ENCODE assay signal across 21 cellular contexts in the genomic region with DNA sequence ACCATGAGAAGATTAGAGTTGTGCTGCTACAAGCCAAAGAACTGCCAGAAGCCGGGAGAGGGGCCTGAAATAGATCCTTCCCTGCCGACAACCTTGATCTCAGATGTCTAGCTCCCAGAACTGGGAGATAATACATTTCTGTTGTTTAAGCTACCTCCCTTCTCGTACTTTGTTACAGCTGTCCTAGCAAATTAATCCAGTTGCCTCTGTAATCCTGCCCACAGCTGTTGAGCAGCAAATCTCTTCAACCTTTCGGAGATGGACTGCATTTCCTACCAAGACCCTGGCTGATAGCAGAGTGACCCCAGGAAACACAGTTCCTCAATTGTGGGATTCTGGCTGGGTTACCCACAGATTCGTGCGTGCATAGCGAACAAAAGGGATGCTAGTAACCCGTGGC. TPM values are rescaled to one million over a fixed set of nuclear protein-coding genes. Genes with fewer than 3 reads are reported as not detected.
A peak's percentile ranks its signal among the peaks of the same experiment; 100 is the strongest.
DNase-seq lines count a peak whose midpoint lies in the region; ATAC-seq and TF ChIP-seq lines count a peak whose summit lies in the region.
"Had no signal": no experiment of that assay in that cellular context is flagged by ENCODE, and none has a peak within 500 bp of the region (broad histone marks: within the 10 kb centered on the region; RNA-seq: fewer than 3 reads in every experiment).

No MANE protein-coding gene starts in this region.

- peaks cover 34% of the 10 kb centered on the region for H3K4me1 Mint-ChIP-seq in stimulated activated memory B cell treated with anti-CD40 and anti-IgM and Interleukin-4, amounts not matched to agents 10 μg/mL and 1 μg/mL and 100 μg/mL, for 72 hours

- no peaks in the 10 kb centered on the region for H3K27me3 Mint-ChIP-seq in stimulated activated memory B cell treated with anti-CD40 and anti-IgM and Interleukin-4, amounts not matched to agents 10 μg/mL and 1 μg/mL and 100 μg/mL, for 72 hours

- CTCF ChIA-PET in PC-3 (lab: Charles Lee), result no interaction called here

- H4K20me1 ChIP-seq in PC-3 (ENCODE audit: low read length), result peaks cover 19% of the 10 kb centered on the region

- H3K27ac ChIP-seq in right atrium auricular region (peak overlapping the region; percentile 89 to 94), WERI-Rb-1 (peak overlapping the region; percentile 64), PC-3 (ENCODE audit: low read length) (no peak overlapping the region)

- POLR2A ChIA-PET in PC-3 (lab: Charles Lee; ENCODE audit: unreplicated experiment), result no interaction called here

- H3K27ac Mint-ChIP-seq in stimulated activated memory B cell treated with anti-CD40 and anti-IgM and Interleukin-4, amounts not matched to agents 10 μg/mL and 1 μg/mL and 100 μg/mL, for 72 hours, result peak overlapping the region; percentile 56
- H3K27ac Mint-ChIP-seq: CD4-positive, alpha-beta T cell had no signal

- TF ChIP-seq CTCF in right atrium auricular region (IDR thresholded peaks at IDR 0.05) (no peak), WERI-Rb-1 (IDR thresholded peaks at IDR 0.05; ENCODE audit: low read depth, low read length) (no peak), PC-3 (conservative IDR thresholded peaks at IDR 0.05; ENCODE audit: low read depth, low read length) (no peak)

- no peak overlapping the region for H3K4me2 ChIP-seq in PC-3 (ENCODE audit: low read length)

- no peaks in the 10 kb centered on the region for H3K9me2 ChIP-seq in PC-3 (replicated peaks; ENCODE audit: low read length)

- no peak overlapping the region for H3K4me3 ChIP-seq in right atrium auricular region
- H3K4me3 ChIP-seq in WERI-Rb-1 (ENCODE audit: low read depth, low read length), result peak overlapping the region; percentile 30
- no peak overlapping the region for H3K4me3 ChIP-seq in PC-3 (ENCODE audit: low read length)
- H3K4me3 ChIP-seq: A549, HAP-1 had no signal

- peaks cover 20% of the 10 kb centered on the region for H3K79me2 ChIP-seq in PC-3 (ENCODE audit: low read length)

- H3K9me3 Mint-ChIP-seq in stimulated activated memory B cell treated with anti-CD40 and anti-IgM and Interleukin-4, amounts not matched to agents 10 μg/mL and 1 μg/mL and 100 μg/mL, for 72 hours, result no peaks in the 10 kb centered on the region
- H3K9me3 Mint-ChIP-seq: CD4-positive, alpha-beta T cell had no signal

- H3K4me1 ChIP-seq in right atrium auricular region (peaks cover 0 to 49% of the 10 kb centered on the region in 2 donors), PC-3 (ENCODE audit: insufficient read depth, low read length) (peaks cover 25% of the 10 kb centered on the region)

- H3K9ac ChIP-seq in PC-3 (ENCODE audit: low read length), result no peak overlapping the region

- DNase-seq in right atrium auricular region (ENCODE audit: low spot score) (no peak), left cardiac atrium (no peak), WERI-Rb-1 (peak; percentile 71), myocyte (ENCODE audit: low read depth) (peak; percentile 36), PC-3 (no peak), SIG-M5 treated with dmso at 0.1 percent for 504 hours (lab: John Stamatoyannopoulos, UW; ENCODE audit: unreplicated experiment) (no peak)
- DNase-seq in activated CD4-positive, alpha-beta T cell treated with anti-CD3 and anti-CD28 coated beads for 48 hours, result no peak
- DNase-seq: CD4-positive, alpha-beta T cell; GF-D8; IMR-90; Karpas-422; NCI-H1048; NCI-H1436; NCI-H2029; NCI-H2171; NCI-H69; NK-92 treated with Interleukin-12 subunit alpha and Interleukin-12 subunit beta, amount 100 ng/mL, for 24 hours; SHP77 treated with DMSO at 0.1 percent for 48 hours had no signal

- H3K9me3 ChIP-seq in right atrium auricular region (no peaks in the 10 kb centered on the region), WERI-Rb-1 (ENCODE audit: severe bottlenecking) (no peaks in the 10 kb centered on the region), PC-3 (ENCODE audit: low read length) (no peaks in the 10 kb centered on the region)
- H3K9me3 ChIP-seq: A549, HAP-1 had no signal

- no peak overlapping the region for H2AFZ ChIP-seq in PC-3 (ENCODE audit: low read length)

- no peak overlapping the region for H3K4me3 Mint-ChIP-seq in stimulated activated memory B cell treated with anti-CD40 and anti-IgM and Interleukin-4, amounts not matched to agents 10 μg/mL and 1 μg/mL and 100 μg/mL, for 72 hours

- H3K27me3 ChIP-seq in right atrium auricular region, result no peaks in the 10 kb centered on the region
- no peaks in the 10 kb centered on the region for H3K27me3 ChIP-seq in WERI-Rb-1 (ENCODE audit: insufficient read depth, low read depth, severe bottlenecking)
- H3K27me3 ChIP-seq in PC-3 (ENCODE audit: low read length), result no peaks in the 10 kb centered on the region

- H3F3A ChIP-seq in PC-3 (ENCODE audit: low read length, unreplicated experiment), result no peaks in the 10 kb centered on the region

- no peaks in the 10 kb centered on the region for H3K36me3 Mint-ChIP-seq in stimulated activated memory B cell treated with anti-CD40 and anti-IgM and Interleukin-4, amounts not matched to agents 10 μg/mL and 1 μg/mL and 100 μg/mL, for 72 hours

- H3K36me3 ChIP-seq in right atrium auricular region (no peaks in the 10 kb centered on the region), WERI-Rb-1 (no peaks in the 10 kb centered on the region), PC-3 (ENCODE audit: low read depth, low read length) (no peaks in the 10 kb centered on the region)
- H3K36me3 ChIP-seq: HAP-1 had no signal

- ATAC-seq in left cardiac atrium, result no peak
- ATAC-seq in stimulated activated memory B cell treated with anti-CD40 and anti-IgM and Interleukin-4, amounts not matched to agents 10 μg/mL and 1 μg/mL and 100 μg/mL, for 72 hours, result no peak
- ATAC-seq in PC-3, result no peak
- ATAC-seq: A549 had no signal

- BruUV-seq in PC-3 (replicated peaks; lab: Mats Ljungman, UMichigan), result no TSS peak

- intact Hi-C loops in left cardiac atrium (cut with DNase I) (loop anchor here (2.0 to 5.0 kb wide), 4 partner anchors 117 to 142 kb away; no protein-coding TSS in a partner anchor), PC-3 (cut with micrococcal nuclease) (loop anchor here (2.0 kb wide), 1 partner anchor 51 kb away; no protein-coding TSS in a partner anchor)

RNA-seq across cellular contexts. Expression of a gene that starts 2.6 kb away (rescaled TPM):
- total RNA-seq in right atrium auricular region, result 10 to 100 TPM; 42.3 to 50.3 TPM
- total RNA-seq in left cardiac atrium, result 10 to 100 TPM; 33.4 to 41.2 TPM
- 14.7 and 18.6 TPM in 2 replicates for total RNA-seq in myocyte
- polyA plus RNA-seq in myocyte (2012), result 8.7 TPM
- total RNA-seq in PC-3 (2014; rRNA removed), result 39.7 and 41.7 TPM in 2 replicates

Comparison
In these comparisons a context has a peak if more than half of its experiments do, and no peak if none do; other contexts are left out.
1. DNase-seq: peak in WERI-Rb-1 (single experiment) and myocyte (single experiment); none in right atrium auricular region (single experiment), left cardiac atrium (single experiment), activated CD4-positive, alpha-beta T cell treated with anti-CD3 and anti-CD28 coated beads for 48 hours (single experiment), PC-3 (single experiment) and SIG-M5 treated with dmso at 0.1 percent for 504 hours (single experiment).